ENCODE assay signal across 8 cellular contexts in the genomic region with DNA sequence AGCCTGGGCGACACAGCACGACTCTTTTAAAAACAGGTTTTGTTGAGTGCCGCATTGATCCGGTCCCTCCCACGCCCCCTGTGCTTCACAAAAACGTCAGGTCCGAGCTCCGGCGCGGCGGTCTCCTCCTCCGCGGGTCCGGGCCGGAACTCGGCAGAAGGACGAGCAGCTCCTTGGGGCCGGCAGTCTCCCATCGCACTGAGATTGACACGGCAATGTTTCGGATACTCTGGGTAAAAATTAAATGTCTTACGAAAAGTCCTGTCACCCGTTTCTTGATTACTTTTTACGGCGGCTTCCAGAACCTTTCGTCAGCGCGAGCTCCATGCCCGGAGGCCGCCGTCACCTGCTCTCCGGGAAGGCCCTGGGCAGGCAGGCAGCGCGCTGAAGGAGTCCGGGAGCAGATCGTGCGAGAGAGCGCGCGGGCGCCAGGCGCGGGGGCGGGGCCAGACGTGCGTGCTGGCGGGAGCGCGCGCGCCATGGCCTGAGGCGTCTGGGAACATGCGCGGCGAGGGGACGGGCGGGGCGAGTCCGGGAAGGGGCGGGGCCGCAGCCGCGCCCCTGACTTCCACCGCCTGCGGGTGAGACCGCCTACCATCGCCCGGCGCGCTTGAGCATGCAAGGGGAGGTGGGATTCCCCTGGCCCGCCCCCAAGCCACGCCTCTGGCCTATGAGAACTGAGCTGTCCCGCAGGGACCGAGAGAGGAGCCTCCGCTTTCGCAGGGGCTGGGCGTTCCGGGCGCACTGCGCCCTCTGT. TPM values are rescaled to one million over a fixed set of nuclear protein-coding genes. Genes with fewer than 3 reads are reported as not detected.
DNase-seq lines count a peak whose midpoint lies in the region; ATAC-seq and TF ChIP-seq lines count a peak whose summit lies in the region.

No MANE protein-coding gene starts in this region.

- no peak for TF ChIP-seq CTCF in GM13976 (IDR thresholded peaks at IDR 0.05; ENCODE audit: borderline replicate concordance, control extremely low read depth, extremely low read depth, insufficient read depth, missing control alignments)
- peak in 1 of 6 experiments; percentile 9 for TF ChIP-seq CTCF in adrenal gland (IDR thresholded peaks at IDR 0.05)
- no peak for TF ChIP-seq CTCF in upper lobe of left lung (IDR thresholded peaks at IDR 0.05)

- in situ Hi-C loops in GM13976 (cut with MboI; ENCODE audit: low sequenced_read_pairs, unreplicated experiment), result no loop called here

- H3K4me1 ChIP-seq in adrenal gland (replicated peaks in 1 of 2), result no peaks in the 10 kb centered on the region
- peaks cover 0 to 10% (median 6%) of the 10 kb centered on the region in 4 donors for H3K4me1 ChIP-seq in upper lobe of left lung

- DNase-seq in GM13976 (ENCODE audit: low spot score), result peak; percentile 99
- DNase-seq in NCI-H1436 treated with DMSO at 0.1 percent for 48 hours (lab: John Stamatoyannopoulos, UW), result peak; percentile 94
- peak; percentile 99 for DNase-seq in T follicular helper cell (ENCODE audit: low read depth)
- DNase-seq in adrenal gland, result peak; percentile 100
- peak; percentile 100 for DNase-seq in cardiac septum (ENCODE audit: low spot score)
- peak; percentile 92 to 100 (median 98) for DNase-seq in posterior cingulate gyrus
- peak; percentile 100 for DNase-seq in upper lobe of left lung

- H3K27me3 ChIP-seq in adrenal gland, result no peaks in the 10 kb centered on the region
- no peaks in the 10 kb centered on the region for H3K27me3 ChIP-seq in upper lobe of left lung

- peak overlapping the region; percentile 88 to 99 (median 94) for H3K27ac ChIP-seq in adrenal gland
- peak overlapping the region; percentile 88 to 96 (median 92) for H3K27ac ChIP-seq in upper lobe of left lung

- TF ChIP-seq POLR2A in adrenal gland (IDR thresholded peaks at IDR 0.05) (peak; percentile 86 to 94), upper lobe of left lung (IDR thresholded peaks at IDR 0.05) (peak in 3 of 4 donors; percentile 41 to 94 (median 90))

- H3K4me3 ChIP-seq in adrenal gland (peak overlapping the region in 3 of 4 donors; percentile 4 to 65 (median 30)), upper lobe of left lung (peak overlapping the region; percentile 0 to 64 (median 54))

- H3K9me3 ChIP-seq in adrenal gland (replicated peaks in 1 of 3) (no peaks in the 10 kb centered on the region), upper lobe of left lung (no peaks in the 10 kb centered on the region)

- peak; percentile 92 for ATAC-seq in HG02852 (IDR thresholded peaks at IDR 0.05; ENCODE audit: unreplicated experiment)
- peak; percentile 98 to 99 for ATAC-seq in upper lobe of left lung (ENCODE audit: low FRiP score in 2 of 2)

- H3K36me3 ChIP-seq in adrenal gland (replicated peaks in 1 of 2) (peaks cover 0 to 4% of the 10 kb centered on the region in 2 donors), upper lobe of left lung (peaks cover 0 to 9% (median 6%) of the 10 kb centered on the region in 4 donors)

- intact Hi-C loops in adrenal gland (cut with DNase I), result loop anchor here (5.0 kb wide), 1 partner anchor 51 kb away; no protein-coding TSS in a partner anchor
- intact Hi-C loops in cardiac septum (cut with DNase I), result loop anchor here (1.0 to 5.0 kb wide), 3 partner anchors 47 to 271 kb away; partner anchors contain the start of gene ADCY9
- intact Hi-C loops in posterior cingulate gyrus (cut with DNase I), result loop anchor here (1.0 to 5.0 kb wide), 3 partner anchors 19 to 271 kb away; partner anchors contain the start of gene TFAP4

- WGBS in adrenal gland, 4 donors, result 0 to 2% (median 1%) methylated on average over 20 to 80 of the region's 80 CpGs
- 0 to 1% methylated on average over 23 to 43 of the region's 80 CpGs for WGBS in upper lobe of left lung, 2 donors

- peak in 2 of 4 donors; percentile 36 to 48 for TF ChIP-seq EP300 in upper lobe of left lung (IDR thresholded peaks at IDR 0.05)

RNA-seq across cellular contexts. Expression of gene SRL, which starts 11.7 kb away (rescaled TPM):
- total RNA-seq in adrenal gland (1 to 10 TPM in 1 of 8 donors, under 1 TPM in 5, not detected in 2; 0.29 to 1.3 (median 0.53) TPM), cardiac septum (400 TPM), upper lobe of left lung (1 to 10 TPM in 1 of 6 donors, under 1 TPM in 2, not detected in 3; 0.30 to 1.1 (median 0.46) TPM)
- polyA plus RNA-seq in adrenal gland, result under 1 TPM; 0.24 to 0.57 (median 0.46) TPM

RNA-seq across cellular contexts. Expression of gene TFAP4, which starts 19.3 kb away (rescaled TPM):
- 10 to 100 TPM in 2 of 8 donors, 1 to 10 TPM in 6; 2.5 to 15.4 (median 6.4) TPM for total RNA-seq in adrenal gland
- polyA plus RNA-seq in adrenal gland, result 10 to 100 TPM in 1 of 3 donors, 1 to 10 TPM in 2; 3.3 to 10.3 (median 4.5) TPM
- 1.4 TPM for total RNA-seq in cardiac septum
- total RNA-seq in upper lobe of left lung, result 10 to 100 TPM in 3 of 6 donors, 1 to 10 TPM in 3; 3.7 to 24.1 (median 8.9) TPM

Comparison
In these comparisons a context has a peak if more than half of its experiments do, and no peak if none do; other contexts are left out.
1. Peak in every context shown above with its lines: DNase-seq, ATAC-seq, H3K4me3 ChIP-seq and H3K27ac ChIP-seq.
2. RNA of gene SRL, which starts 11.7 kb away (total RNA-seq): 400 TPM in cardiac septum (single experiment); 0.29 to 1.3 TPM in adrenal gland and 0.30 to 1.1 TPM in upper lobe of left lung; every median in the first group is over 100 times any median in the second.